ENCODE assay signal across 8 cellular contexts in genomic region chr13:110593430-110594130, GRCh38. TPM values are rescaled to one million over a fixed set of nuclear protein-coding genes. Genes with fewer than 3 reads are reported as not detected.
A peak's percentile ranks its signal among the peaks of the same experiment; 100 is the strongest.
DNase-seq lines count a peak whose midpoint lies in the region; ATAC-seq and TF ChIP-seq lines count a peak whose summit lies in the region.

No MANE protein-coding gene starts in this region.

- no peaks in the 10 kb centered on the region for H3K27me3 Mint-ChIP-seq in activated B cell treated with CpG ODN at 0.5 μM for 24 hours

- peak overlapping the region; percentile 32 for H3K4me2 ChIP-seq in smooth muscle cell

- ATAC-seq in GM18499 (IDR thresholded peaks at IDR 0.05; ENCODE audit: insufficient read depth, unreplicated experiment) = peak; percentile 82
- peak; percentile 67 for ATAC-seq in HG02642 (IDR thresholded peaks at IDR 0.05; ENCODE audit: poor library complexity, unreplicated experiment)
- peak; percentile 81 for ATAC-seq in activated B cell treated with CpG ODN at 0.5 μM for 24 hours (ENCODE audit: low read depth)
- peak; percentile 78 to 89 for ATAC-seq in left cardiac atrium

- intact Hi-C loops in activated B cell treated with CpG ODN at 0.5 μM for 24 hours (cut with micrococcal nuclease) = loop anchor here (1.0 to 2.0 kb wide), 4 partner anchors 137 to 629 kb away; no protein-coding TSS in a partner anchor
- intact Hi-C loops in left cardiac atrium (cut with DNase I) = loop anchor here in 1 of 2 donors (5.0 to 10.0 kb wide), 2 partner anchors 224 to 451 kb away; no protein-coding TSS in a partner anchor
- intact Hi-C loops in posterior vena cava (cut with DNase I) = loop anchor here (5.0 to 10.0 kb wide), 2 partner anchors 221 to 459 kb away; no protein-coding TSS in a partner anchor

- no peak overlapping the region for H3K27ac ChIP-seq in smooth muscle cell (ENCODE audit: low read depth)

- POLR2A ChIA-PET in activated B cell treated with CpG ODN at 0.5 μM for 24 hours (lab: Charles Lee) = interaction anchor here (0.6 to 1.0 kb wide), 4 partner anchors 83 to 560 kb away, joined by 3 to 5 read pairs (median 4); no protein-coding TSS in a partner anchor

- DNase-seq in CD1c-positive myeloid dendritic cell (ENCODE audit: extremely low spot score) = peak; percentile 67
- DNase-seq in NCI-H146 (lab: John Stamatoyannopoulos, UW) = peak; percentile 62
- no peak for DNase-seq in activated B cell treated with CpG ODN at 0.5 μM for 24 hours
- DNase-seq in left cardiac atrium = no peak
- no peak for DNase-seq in smooth muscle cell (lab: John Stamatoyannopoulos, UW; ENCODE audit: unreplicated experiment)
- no peak for DNase-seq in posterior vena cava (ENCODE audit: low spot score)

- no peak overlapping the region for H3K4me3 Mint-ChIP-seq in activated B cell treated with CpG ODN at 0.5 μM for 24 hours

- no peaks in the 10 kb centered on the region for H3F3A ChIP-seq in smooth muscle cell (ENCODE audit: low read depth)

- no peak overlapping the region for H3K27ac Mint-ChIP-seq in activated B cell treated with CpG ODN at 0.5 μM for 24 hours

- H3K9me3 ChIP-seq in smooth muscle cell (replicated peaks; ENCODE audit: low read depth) = no peaks in the 10 kb centered on the region

- H2AFZ ChIP-seq in smooth muscle cell (ENCODE audit: low read depth) = no peak overlapping the region

- H3K9ac ChIP-seq in smooth muscle cell (ENCODE audit: low read depth) = no peak overlapping the region

- H3K36me3 Mint-ChIP-seq in activated B cell treated with CpG ODN at 0.5 μM for 24 hours (ENCODE audit: low read depth) = no peaks in the 10 kb centered on the region

- no peaks in the 10 kb centered on the region for H3K4me1 Mint-ChIP-seq in activated B cell treated with CpG ODN at 0.5 μM for 24 hours

- no peaks in the 10 kb centered on the region for H3K9me3 Mint-ChIP-seq in activated B cell treated with CpG ODN at 0.5 μM for 24 hours

- CTCF ChIA-PET in activated B cell treated with CpG ODN at 0.5 μM for 24 hours (lab: Charles Lee) = interaction anchor here (0.7 to 2.0 kb wide), 19 partner anchors 16 to 628 kb away, joined by 3 to 14 read pairs (median 4); no protein-coding TSS in a partner anchor

- H3K36me3 ChIP-seq in smooth muscle cell (ENCODE audit: low read depth) = no peaks in the 10 kb centered on the region

- no peaks in the 10 kb centered on the region for H4K20me1 ChIP-seq in smooth muscle cell (ENCODE audit: low read depth)

- WGBS in smooth muscle cell (ENCODE audit: low lambda C conversion rate) = 56% methylated on average over 6 of the region's 6 CpGs

- H3K4me1 ChIP-seq in smooth muscle cell (ENCODE audit: low read depth) = no peaks in the 10 kb centered on the region

- TF ChIP-seq CTCF in activated B cell treated with CpG ODN at 0.5 μM for 24 hours (IDR thresholded peaks at IDR 0.05) (no peak), smooth muscle cell (IDR thresholded peaks at IDR 0.05; ENCODE audit: borderline replicate concordance, insufficient read depth, poor library complexity, severe bottlenecking) (peak; percentile 55)

- no peaks in the 10 kb centered on the region for H3K27me3 ChIP-seq in smooth muscle cell (ENCODE audit: low read depth)

- no peaks in the 10 kb centered on the region for H3K79me2 ChIP-seq in smooth muscle cell (ENCODE audit: low read depth)

- no peak overlapping the region for H3K4me3 ChIP-seq in smooth muscle cell

RNA-seq across cellular contexts. Expression of gene NAXD, which starts 21.8 kb away (rescaled TPM):
- 31.1 and 32.7 TPM in 2 replicates for total RNA-seq in activated B cell treated with CpG ODN at 0.5 μM for 24 hours
- total RNA-seq in left cardiac atrium = 10 to 100 TPM; 23.7 to 27.0 TPM
- 16.9 and 22.3 TPM in 2 replicates for total RNA-seq in smooth muscle cell
- 28.8 and 30.9 TPM in 2 replicates for polyA plus RNA-seq in smooth muscle cell
- total RNA-seq in posterior vena cava = 10 to 100 TPM; 19.5 to 21.7 TPM

RNA-seq across cellular contexts. Expression of gene RAB20, which starts 32.1 kb away (rescaled TPM):
- total RNA-seq in activated B cell treated with CpG ODN at 0.5 μM for 24 hours (2.7 and 3.1 TPM in 2 replicates), left cardiac atrium (10 to 100 TPM; 12.7 to 24.3 TPM), smooth muscle cell (12.6 and 18.0 TPM in 2 replicates), posterior vena cava (10 to 100 TPM in 1 of 2 donors, 1 to 10 TPM in 1; 8.5 to 11.9 TPM)
- polyA plus RNA-seq in smooth muscle cell = 12.9 and 21.8 TPM in 2 replicates

Comparison
In these comparisons a context has a peak if more than half of its experiments do, and no peak if none do; other contexts are left out.
1. DNase-seq: peak in CD1c-positive myeloid dendritic cell (single experiment) and NCI-H146 (single experiment); none in activated B cell treated with CpG ODN at 0.5 μM for 24 hours (single experiment), left cardiac atrium (single experiment), smooth muscle cell (single experiment) and posterior vena cava (single experiment).
2. Peak in every context shown above with its lines, with median percentiles within 50 percentile points of each other: ATAC-seq.